ENCODE assay signal across 8 cellular contexts in the genomic region with DNA sequence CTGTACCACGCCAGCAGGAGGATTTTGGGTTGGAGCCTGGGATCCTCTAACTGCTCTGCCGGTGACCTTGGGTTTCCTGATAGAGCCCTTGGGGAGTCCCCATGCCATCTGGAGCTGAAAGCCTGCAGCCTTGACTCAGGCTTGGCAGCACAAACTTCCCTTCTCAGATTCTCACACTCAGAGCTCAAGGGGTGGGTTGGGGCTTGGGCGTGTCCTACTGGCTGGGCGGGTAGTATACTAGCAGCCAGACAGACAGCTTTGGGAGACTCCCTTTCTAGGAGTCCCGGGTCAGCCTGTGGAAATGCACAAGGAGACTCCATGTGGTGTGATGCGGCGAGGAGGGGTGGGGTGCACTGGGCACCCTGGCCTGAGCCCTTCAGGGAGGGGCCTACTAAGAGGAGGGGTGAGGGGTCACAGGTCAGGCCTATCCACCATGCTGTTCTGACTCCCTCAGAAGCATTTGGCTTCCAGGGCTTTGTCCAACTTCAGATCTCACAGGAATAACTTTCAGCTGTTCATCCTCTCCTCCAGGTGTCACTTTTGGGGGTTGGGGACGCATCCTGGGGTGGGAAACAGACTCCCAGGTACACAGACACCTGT. TPM values are rescaled to one million over a fixed set of nuclear protein-coding genes. Genes with fewer than 3 reads are reported as not detected.
DNase-seq lines count a peak whose midpoint lies in the region; ATAC-seq and FAIRE-seq lines count a peak whose summit lies in the region.

No MANE protein-coding gene starts in this region.

- DNase-seq in GM18507 (ENCODE audit: extremely low spot score, insufficient read length, low read depth): no peak
- DNase-seq in HT-29 (ENCODE audit: low spot score): peak; percentile 62
- DNase-seq in skeletal muscle cell (ENCODE audit: low read depth): peak; percentile 67
- DNase-seq in DMS79 (lab: John Stamatoyannopoulos, UW): no peak
- no peak for DNase-seq in stimulated activated CD4-positive, alpha-beta T cell treated with anti-CD3 and anti-CD28 coated beads, Interleukin-4, amount 100 ng/mL, for 1 hour
- DNase-seq in activated T-cell treated with anti-CD3 and anti-CD28 coated beads, Interleukin-2, amount 50 U/mL, for 48 hours: no peak
- DNase-seq in NCI-H1930 (lab: John Stamatoyannopoulos, UW): no peak

- FAIRE-seq in GM18507 (lab: Jason Lieb, UNC): peak; percentile 39

- no peak overlapping the region for H3K4me3 ChIP-seq in skeletal muscle cell (ENCODE audit: low read depth, low read length)

- ATAC-seq in esophagus mucosa: peak; percentile 86

RNA-seq across cellular contexts. Expression of a gene that starts 21.6 kb away (rescaled TPM):
- total RNA-seq in HT-29 (2014; rRNA removed; shearing (Covaris generic)): 92.8 and 103 TPM in 2 replicates
- 15.9 TPM for total RNA-seq in esophagus mucosa

Comparison
In these comparisons a context has a peak if more than half of its experiments do, and no peak if none do; other contexts are left out.
1. DNase-seq: peak in HT-29 (single experiment) and skeletal muscle cell (single experiment); none in GM18507 (single experiment), DMS79 (single experiment), stimulated activated CD4-positive, alpha-beta T cell treated with anti-CD3 and anti-CD28 coated beads, Interleukin-4, amount 100 ng/mL, for 1 hour (single experiment), activated T-cell treated with anti-CD3 and anti-CD28 coated beads, Interleukin-2, amount 50 U/mL, for 48 hours (0 of 2) and NCI-H1930 (0 of 2).